In the genomic region with DNA sequence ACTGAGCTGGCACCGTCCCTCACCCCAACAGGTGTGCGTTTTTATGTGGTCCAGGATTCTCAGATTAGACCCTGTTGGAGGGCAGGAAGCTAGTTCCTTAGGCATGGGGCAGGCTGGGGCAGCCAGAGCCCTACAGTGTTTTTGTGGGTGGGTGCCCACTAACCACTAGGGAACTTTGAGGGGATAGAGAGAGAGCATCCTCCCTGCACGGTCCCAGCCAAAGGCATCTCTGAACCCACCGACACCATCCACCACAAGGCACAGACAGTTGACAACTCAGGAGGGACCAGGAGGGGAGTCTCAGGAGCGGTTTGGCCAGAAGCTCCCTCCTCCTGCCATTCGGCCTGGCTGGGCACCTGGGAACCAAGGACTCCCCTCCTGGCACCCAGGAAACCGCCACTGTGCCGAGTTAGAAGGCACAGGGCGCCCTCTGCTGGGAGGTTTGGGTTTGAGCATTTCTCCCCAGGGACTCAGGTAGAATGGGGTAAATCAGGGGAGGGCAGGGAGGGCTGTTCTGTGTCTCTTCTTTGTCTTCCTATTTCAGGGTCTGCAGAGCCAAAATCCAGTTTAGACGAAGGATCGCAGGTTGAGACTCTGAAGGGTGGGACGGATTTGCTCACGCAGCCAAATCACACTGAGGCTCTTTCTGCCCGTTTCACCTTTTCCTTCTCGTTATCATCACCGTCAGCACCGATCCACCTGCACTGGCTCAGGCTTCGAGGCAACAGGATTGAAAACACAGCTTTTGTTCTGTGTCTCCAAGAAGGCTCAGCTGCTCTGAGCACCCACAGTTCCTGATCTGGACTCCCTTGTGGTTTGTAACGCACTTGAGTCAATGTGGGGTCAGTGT, we compare ENCODE assay signal across 8 cellular contexts.
A peak's percentile ranks its signal among the peaks of the same experiment; 100 is the strongest.
DNase-seq lines count a peak whose midpoint lies in the region; ATAC-seq and TF ChIP-seq lines count a peak whose summit lies in the region.

No MANE protein-coding gene starts in this region.

- H3K9me3 Mint-ChIP-seq in nephron, result peaks cover 5% of the 10 kb centered on the region

- no peak overlapping the region for H3K27ac Mint-ChIP-seq in nephron

- no peak overlapping the region for H3K4me3 Mint-ChIP-seq in nephron

- peaks cover 19% of the 10 kb centered on the region for H3K4me1 Mint-ChIP-seq in nephron

- peak; percentile 64 to 77 (median 64) for TF ChIP-seq CTCF in nephron (IDR thresholded peaks at IDR 0.05; ENCODE audit: unreplicated experiment in 3 of 3)
- peak; percentile 69 for TF ChIP-seq CTCF in upper lobe of right lung (IDR thresholded peaks at IDR 0.05)

- no peaks in the 10 kb centered on the region for H3K4me1 ChIP-seq in effector memory CD4-positive, alpha-beta T cell (ENCODE audit: control insufficient read depth, insufficient read depth, low read length, poor library complexity, severe bottlenecking)
- peaks cover 4% of the 10 kb centered on the region for H3K4me1 ChIP-seq in upper lobe of right lung

- no peak overlapping the region for H3K27ac ChIP-seq in effector memory CD4-positive, alpha-beta T cell (ENCODE audit: insufficient read depth, low read length, poor library complexity, severe bottlenecking)
- no peak overlapping the region for H3K27ac ChIP-seq in upper lobe of right lung

- ATAC-seq in upper lobe of right lung (peak; percentile 88), GM18909 (IDR thresholded peaks at IDR 0.05; ENCODE audit: poor library complexity, unreplicated experiment) (no peak)

- peaks cover 5% of the 10 kb centered on the region for H3K36me3 Mint-ChIP-seq in nephron (ENCODE audit: low read depth)

- no peaks in the 10 kb centered on the region for H3K27me3 ChIP-seq in effector memory CD4-positive, alpha-beta T cell (replicated peaks; ENCODE audit: control insufficient read depth, insufficient read depth, low read length, poor library complexity, severe bottlenecking)
- no peaks in the 10 kb centered on the region for H3K27me3 ChIP-seq in upper lobe of right lung

- peak; percentile 42 for DNase-seq in NCI-H2081 (lab: John Stamatoyannopoulos, UW)
- DNase-seq in NCI-H2081 treated with DMSO at 0.1 percent for 48 hours (lab: John Stamatoyannopoulos, UW), result no peak
- peak; percentile 1 for DNase-seq in NCI-H2107 (lab: John Stamatoyannopoulos, UW)
- DNase-seq in activated CD4-positive, alpha-beta T cell treated with anti-CD3 and anti-CD28 coated beads, Interleukin-2, amount 50 U/mL, for 48 hours, result peak; percentile 74 to 77
- DNase-seq in effector memory CD4-positive, alpha-beta T cell, result peak; percentile 9 to 42 (median 10)
- DNase-seq in upper lobe of right lung, result peak; percentile 81

- H3K4me3 ChIP-seq in effector memory CD4-positive, alpha-beta T cell (ENCODE audit: insufficient read depth, low read depth, low read length, poor library complexity, severe bottlenecking), result no peak overlapping the region
- no peak overlapping the region for H3K4me3 ChIP-seq in upper lobe of right lung

- H3K27me3 Mint-ChIP-seq in nephron (ENCODE audit: low read depth), result peaks cover 22% of the 10 kb centered on the region

- intact Hi-C loops in upper lobe of right lung (cut with DNase I), result no loop called here

- no peaks in the 10 kb centered on the region for H3K9me3 ChIP-seq in effector memory CD4-positive, alpha-beta T cell (ENCODE audit: control insufficient read depth, low read length)
- no peaks in the 10 kb centered on the region for H3K9me3 ChIP-seq in upper lobe of right lung

- no peaks in the 10 kb centered on the region for H3K36me3 ChIP-seq in effector memory CD4-positive, alpha-beta T cell (ENCODE audit: control insufficient read depth, insufficient read depth, low read length)
- H3K36me3 ChIP-seq in upper lobe of right lung, result no peaks in the 10 kb centered on the region
